In genomic region chr2:120440521-120441350, GRCh38 we compare ENCODE assay signal across 21 cellular contexts.
"Had no signal": no experiment of that assay in that cellular context is flagged by ENCODE, and none has a peak within 500 bp of the region (broad histone marks: within the 10 kb centered on the region; RNA-seq: fewer than 3 reads in every experiment).

No MANE protein-coding gene starts in this region.

- H3K9me3 ChIP-seq: adrenal gland, ascending aorta, breast epithelium, esophagus squamous epithelium, gastroesophageal sphincter had no signal

- DNase-seq: activated CD4-positive, alpha-beta T cell treated with anti-CD3 and anti-CD28 coated beads, Interleukin-2, amount 10 ng/mL, durations not matched to agents 7 days and 5 days; activated CD4-positive, CD25-positive, alpha-beta regulatory T cell treated with anti-CD3 and anti-CD28 coated beads, Interleukin-2, amount 50 U/mL, for 72 hours; activated CD8-positive, alpha-beta memory T cell treated with anti-CD3 and anti-CD28 coated beads, Interleukin-2, amount 10 ng/mL, durations not matched to agents 7 days and 5 days; activated CD8-positive, alpha-beta T cell treated with anti-CD3 and anti-CD28 coated beads for 36 hours; activated T-cell treated with anti-CD3 and anti-CD28 coated beads for 4 hours; adrenal gland; cerebellar nuclear complex; cortex of kidney; endodermal cell; esophagus squamous epithelium; left cardiac atrium; midbrain; stimulated activated CD4-positive, alpha-beta T cell treated with anti-CD3 and anti-CD28 coated beads, Interleukin-4, amount 100 ng/mL, for 24 hours; stimulated activated naive CD4-positive, alpha-beta T cell treated with Interleukin-2 at 50 U/mL for 16 hours had no signal

- H3K4me3 ChIP-seq: adrenal gland, gastroesophageal sphincter had no signal

- H3K9me3 Mint-ChIP-seq: activated CD4-positive, alpha-beta T cell treated with anti-CD3 and anti-CD28 coated beads, Interleukin-2, amount 10 ng/mL, durations not matched to agents 7 days and 5 days; activated CD8-positive, alpha-beta T cell treated with anti-CD3 and anti-CD28 coated beads for 36 hours; activated T-helper 1 cell treated with anti-CD3 and anti-CD28 coated beads, Interleukin-12 subunit alpha, Interleukin-12 subunit beta, Interleukin-2, Interleukin-4 antibody, amounts not matched to agents 30 ng/mL and 10 ng/mL and 1 ng/mL, durations not matched to agents 14 hours and 24 hours and 36 hours; endodermal cell had no signal

- FAIRE-seq: islet of Langerhans had no signal

- H3K4me3 Mint-ChIP-seq: activated CD4-positive, alpha-beta T cell treated with anti-CD3 and anti-CD28 coated beads, Interleukin-2, amount 10 ng/mL, durations not matched to agents 7 days and 5 days; activated CD8-positive, alpha-beta memory T cell treated with anti-CD3 and anti-CD28 coated beads, Interleukin-2, amount 10 ng/mL, durations not matched to agents 7 days and 5 days; activated CD8-positive, alpha-beta T cell treated with anti-CD3 and anti-CD28 coated beads for 36 hours; activated naive CD8-positive, alpha-beta T cell; activated T-helper 1 cell treated with anti-CD3 and anti-CD28 coated beads, Interleukin-12 subunit alpha, Interleukin-12 subunit beta, Interleukin-2, Interleukin-4 antibody, amounts not matched to agents 30 ng/mL and 10 ng/mL and 1 ng/mL, durations not matched to agents 14 hours and 24 hours and 36 hours had no signal

- H3K27ac Mint-ChIP-seq: activated CD4-positive, alpha-beta T cell treated with anti-CD3 and anti-CD28 coated beads, Interleukin-2, amount 10 ng/mL, durations not matched to agents 7 days and 5 days; activated CD8-positive, alpha-beta memory T cell treated with anti-CD3 and anti-CD28 coated beads, Interleukin-2, amount 10 ng/mL, durations not matched to agents 7 days and 5 days; activated CD8-positive, alpha-beta T cell treated with anti-CD3 and anti-CD28 coated beads for 36 hours; activated naive CD8-positive, alpha-beta T cell; activated T-helper 1 cell treated with anti-CD3 and anti-CD28 coated beads, Interleukin-12 subunit alpha, Interleukin-12 subunit beta, Interleukin-2, Interleukin-4 antibody, amounts not matched to agents 30 ng/mL and 10 ng/mL and 1 ng/mL, durations not matched to agents 14 hours and 24 hours and 36 hours; endodermal cell; progenitor cell of endocrine pancreas had no signal

- H3K36me3 ChIP-seq: adrenal gland, ascending aorta, breast epithelium, esophagus squamous epithelium, gastroesophageal sphincter had no signal

- H3K27ac ChIP-seq: adrenal gland, ascending aorta, esophagus squamous epithelium, gastroesophageal sphincter had no signal

- ATAC-seq: activated CD8-positive, alpha-beta memory T cell treated with anti-CD3 and anti-CD28 coated beads, Interleukin-2, amount 10 ng/mL, durations not matched to agents 7 days and 5 days; activated CD8-positive, alpha-beta T cell treated with anti-CD3 and anti-CD28 coated beads for 36 hours; gastroesophageal sphincter; left cardiac atrium had no signal

- H3K36me3 Mint-ChIP-seq: activated CD8-positive, alpha-beta memory T cell treated with anti-CD3 and anti-CD28 coated beads, Interleukin-2, amount 10 ng/mL, durations not matched to agents 7 days and 5 days; activated naive CD8-positive, alpha-beta T cell had no signal

- H3K27me3 ChIP-seq: adrenal gland, breast epithelium had no signal
